Comparison of ENCODE assay signal across 17 cellular contexts in genomic region chr21:42981862-42982261, GRCh38. TPM values are rescaled to one million over a fixed set of nuclear protein-coding genes. Genes with fewer than 3 reads are reported as not detected.
"Had no signal": no experiment of that assay in that cellular context is flagged by ENCODE, and none has a peak within 500 bp of the region (broad histone marks: within the 10 kb centered on the region; RNA-seq: fewer than 3 reads in every experiment).

No MANE protein-coding gene starts in this region.

- H3K27me3 ChIP-seq: foreskin keratinocyte had no signal

- H3K4me3 ChIP-seq: coronary artery, psoas muscle, thoracic aorta had no signal

- H3K4me1 ChIP-seq: foreskin keratinocyte had no signal

- H3K36me3 ChIP-seq: thoracic aorta had no signal

- H3K27ac ChIP-seq: coronary artery, foreskin keratinocyte, psoas muscle, thoracic aorta had no signal

- H3K9me3 ChIP-seq: psoas muscle, thoracic aorta had no signal

- DNase-seq: activated CD4-positive, alpha-beta T cell treated with anti-CD3 and anti-CD28 coated beads, Interleukin-2, amount 50 U/mL, for 48 hours; activated effector memory CD4-positive, alpha-beta T cell treated with Interleukin-2 at 50 U/mL for 16 hours; activated naive CD4-positive, alpha-beta T cell treated with anti-CD3 and anti-CD28 coated beads, Interleukin-2, amount 50 U/mL, for 16 hours; foreskin keratinocyte; kidney glomerular epithelial cell; midbrain; psoas muscle; stimulated activated CD4-positive, alpha-beta T cell treated with anti-CD3 and anti-CD28 coated beads, Interleukin-1b, Interleukin-23, amount 100 ng/mL, for 48 hours; T-helper 1 cell; T1000 had no signal

- ATAC-seq: foreskin keratinocyte had no signal

- H3K4me3 Mint-ChIP-seq: neural crest cell had no signal

RNA-seq across cellular contexts. Expression of gene ERVH48-1, which starts 56.4 kb away (rescaled TPM):
- total RNA-seq: foreskin keratinocyte, lower leg skin, myocyte, neural crest cell, osteocyte, psoas muscle, thoracic aorta, ureter had no signal
